In genomic region chr1:216641669-216642460, GRCh38 we compare ENCODE assay signal across 16 cellular contexts.
"Had no signal": no experiment of that assay in that cellular context is flagged by ENCODE, and none has a peak within 500 bp of the region (broad histone marks: within the 10 kb centered on the region; RNA-seq: fewer than 3 reads in every experiment).

No MANE protein-coding gene starts in this region.

- H3K9me3 ChIP-seq: body of pancreas, colonic mucosa had no signal

- H3K27me3 ChIP-seq: body of pancreas, colonic mucosa, neural progenitor cell had no signal

- H3K27ac ChIP-seq: body of pancreas, colonic mucosa, neural progenitor cell had no signal

- H3K4me1 ChIP-seq: body of pancreas, colonic mucosa, neural progenitor cell had no signal

- H3K4me2 ChIP-seq: neural progenitor cell had no signal

- DNase-seq: activated CD4-positive, alpha-beta T cell treated with anti-CD3 and anti-CD28 coated beads, Interleukin-2, amount 10 ng/mL, durations not matched to agents 24 days and 14 days; activated CD8-positive, alpha-beta T cell treated with anti-CD3 and anti-CD28 coated beads for 36 hours; activated naive CD4-positive, alpha-beta T cell treated with Interleukin-2 at 50 U/mL for 16 hours; activated naive CD8-positive, alpha-beta T cell treated with anti-CD3 and anti-CD28 coated beads, Interleukin-2, amount 10 ng/mL, durations not matched to agents 7 days and 5 days; activated T-cell treated with anti-CD3 and anti-CD28 coated beads, Interleukin-2, amount 50 U/mL, for 24 hours; amygdala; body of pancreas; colonic mucosa; endodermal cell; foreskin melanocyte; head of caudate nucleus; mesendoderm; naive thymus-derived CD4-positive, alpha-beta T cell; stimulated activated naive CD8-positive, alpha-beta T cell treated with anti-CD3 and anti-CD28 coated beads, Interleukin-15, amount 100 ng/mL, for 72 hours; T-helper 9 cell had no signal

- H3K9ac ChIP-seq: neural progenitor cell had no signal

- H2AFZ ChIP-seq: neural progenitor cell had no signal

- H3K4me3 ChIP-seq: body of pancreas, colonic mucosa, neural progenitor cell had no signal

- H3K36me3 ChIP-seq: colonic mucosa, neural progenitor cell had no signal

- ATAC-seq: activated CD8-positive, alpha-beta T cell treated with anti-CD3 and anti-CD28 coated beads for 36 hours; body of pancreas; naive thymus-derived CD4-positive, alpha-beta T cell; stimulated activated naive CD8-positive, alpha-beta T cell treated with anti-CD3 and anti-CD28 coated beads, Interleukin-15, amount 100 ng/mL, for 72 hours had no signal
